13 cellular contexts compared by ENCODE assay signal in the genomic region with DNA sequence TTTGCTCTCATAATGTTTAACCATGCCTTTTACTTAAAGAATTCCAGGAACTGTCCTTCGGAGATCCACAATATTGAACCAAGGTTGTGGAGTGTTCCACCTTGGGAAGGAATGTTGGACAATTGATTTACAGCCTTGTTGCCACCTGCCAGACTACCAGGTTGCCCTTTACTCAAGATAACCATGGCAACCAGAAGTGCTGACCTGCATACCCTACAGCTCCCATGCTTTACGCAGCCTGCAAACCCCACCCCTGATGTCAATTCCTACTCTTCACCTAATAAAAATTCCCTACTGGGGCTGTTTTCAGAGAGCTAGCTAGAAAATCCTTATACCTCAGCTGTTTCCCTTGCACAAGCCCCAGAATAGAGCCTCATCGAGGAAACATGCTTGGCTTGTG.
A peak's percentile ranks its signal among the peaks of the same experiment; 100 is the strongest.
DNase-seq lines count a peak whose midpoint lies in the region; TF ChIP-seq lines count a peak whose summit lies in the region.
"Had no signal": no experiment of that assay in that cellular context is flagged by ENCODE, and none has a peak within 500 bp of the region (broad histone marks: within the 10 kb centered on the region; RNA-seq: fewer than 3 reads in every experiment).

No MANE protein-coding gene starts in this region.

- H3K27me3 Mint-ChIP-seq in Calu3 (ENCODE audit: unreplicated experiment) (no peaks in the 10 kb centered on the region), nephron progenitor cell (ENCODE audit: low read depth, poor library complexity) (no peaks in the 10 kb centered on the region)

- WGBS in hepatocyte (ENCODE audit: low lambda C conversion rate, missing lambda C conversion rate) = 37% methylated on average over 3 of the region's 3 CpGs

- CTCF ChIA-PET in Calu3 (lab: Charles Lee) = no interaction called here

- H3K27me3 ChIP-seq in hepatocyte = no peaks in the 10 kb centered on the region

- H2AFZ ChIP-seq in hepatocyte = no peak overlapping the region

- no peak overlapping the region for H3K4me3 ChIP-seq in hepatocyte

- TF ChIP-seq CTCF in Calu3 (IDR thresholded peaks at IDR 0.05; ENCODE audit: unreplicated experiment) = no peak
- no peak for TF ChIP-seq CTCF in hepatocyte (IDR thresholded peaks at IDR 0.05; ENCODE audit: poor library complexity)
- no peak for TF ChIP-seq CTCF in nephron progenitor cell (IDR thresholded peaks at IDR 0.05)

- H3K9me3 ChIP-seq in hepatocyte (ENCODE audit: low read depth) = no peaks in the 10 kb centered on the region

- no peak overlapping the region for H3K4me3 Mint-ChIP-seq in Calu3 (ENCODE audit: low read depth, unreplicated experiment)
- no peak overlapping the region for H3K4me3 Mint-ChIP-seq in nephron progenitor cell
- H3K4me3 Mint-ChIP-seq: CD4-positive, alpha-beta memory T cell had no signal

- peak overlapping the region; percentile 41 for H3K4me2 ChIP-seq in hepatocyte

- peaks cover 4% of the 10 kb centered on the region for H3K9me3 Mint-ChIP-seq in Calu3 (ENCODE audit: low read depth, unreplicated experiment)
- peaks cover 18% of the 10 kb centered on the region for H3K9me3 Mint-ChIP-seq in nephron progenitor cell

- H3K27ac ChIP-seq in hepatocyte = peak overlapping the region; percentile 89

- H3K27ac Mint-ChIP-seq in Calu3 (ENCODE audit: unreplicated experiment) (peak overlapping the region; percentile 61), nephron progenitor cell (no peak overlapping the region)
- H3K27ac Mint-ChIP-seq: CD4-positive, alpha-beta memory T cell had no signal

- no TSS peak for BruUV-seq in Calu3 (replicated peaks; lab: Mats Ljungman, UMichigan)

- intact Hi-C loops in Calu3 (cut with micrococcal nuclease; ENCODE audit: unreplicated experiment) = loop anchor here (5.0 kb wide), 1 partner anchor 41 kb away; no protein-coding TSS in a partner anchor

- in situ Hi-C loops in KBM-7 (cut with MboI; ENCODE audit: low pct_unique_long_range_greater_than_20kb, low sequenced_read_pairs) = no loop called here

- H3K4me1 Mint-ChIP-seq in Calu3 (ENCODE audit: low read depth, unreplicated experiment) (peaks cover 18% of the 10 kb centered on the region), nephron progenitor cell (peaks cover 46% of the 10 kb centered on the region)
- H3K4me1 Mint-ChIP-seq: CD4-positive, alpha-beta memory T cell had no signal

- H3K36me3 ChIP-seq in hepatocyte (replicated peaks; ENCODE audit: insufficient read depth, low read depth) = no peaks in the 10 kb centered on the region

- no peaks in the 10 kb centered on the region for H3K36me3 Mint-ChIP-seq in Calu3 (ENCODE audit: insufficient read depth, unreplicated experiment)
- peaks cover 5% of the 10 kb centered on the region for H3K36me3 Mint-ChIP-seq in nephron progenitor cell (ENCODE audit: low read depth)
- H3K36me3 Mint-ChIP-seq: CD4-positive, alpha-beta memory T cell had no signal

- DNase-seq in Calu3 (peak; percentile 35), LoVo (ENCODE audit: low spot score) (peak; percentile 80), hepatocyte (ENCODE audit: low spot score) (peak; percentile 78), nephron progenitor cell (peak; percentile 5), DMS153 treated with DMSO at 0.1 percent for 48 hours (lab: John Stamatoyannopoulos, UW; ENCODE audit: unreplicated experiment) (no peak), KBM-7 (no peak), epidermal melanocyte (ENCODE audit: insufficient read length, low spot score) (no peak)
- DNase-seq: ACHN; CD4-positive, alpha-beta memory T cell; HCEC 1CT; IMR-90; NCI-H2171; SHP77 had no signal

- no peaks in the 10 kb centered on the region for H3K9me2 ChIP-seq in hepatocyte (replicated peaks; ENCODE audit: insufficient read depth)

- no peaks in the 10 kb centered on the region for H4K20me1 ChIP-seq in hepatocyte (ENCODE audit: insufficient read depth, poor library complexity, severe bottlenecking)

- H3K4me1 ChIP-seq in hepatocyte (ENCODE audit: insufficient read depth) = peaks cover 23% of the 10 kb centered on the region

- H3K79me2 ChIP-seq in hepatocyte = no peaks in the 10 kb centered on the region

Comparison
In these comparisons a context has a peak if more than half of its experiments do, and no peak if none do; other contexts are left out.
1. DNase-seq: peak in Calu3 (single experiment), LoVo (single experiment), hepatocyte (single experiment) and nephron progenitor cell (single experiment); none in DMS153 treated with DMSO at 0.1 percent for 48 hours (single experiment), KBM-7 (single experiment) and epidermal melanocyte (single experiment).